ENCODE assay signal across 1 cellular context in the genomic region with DNA sequence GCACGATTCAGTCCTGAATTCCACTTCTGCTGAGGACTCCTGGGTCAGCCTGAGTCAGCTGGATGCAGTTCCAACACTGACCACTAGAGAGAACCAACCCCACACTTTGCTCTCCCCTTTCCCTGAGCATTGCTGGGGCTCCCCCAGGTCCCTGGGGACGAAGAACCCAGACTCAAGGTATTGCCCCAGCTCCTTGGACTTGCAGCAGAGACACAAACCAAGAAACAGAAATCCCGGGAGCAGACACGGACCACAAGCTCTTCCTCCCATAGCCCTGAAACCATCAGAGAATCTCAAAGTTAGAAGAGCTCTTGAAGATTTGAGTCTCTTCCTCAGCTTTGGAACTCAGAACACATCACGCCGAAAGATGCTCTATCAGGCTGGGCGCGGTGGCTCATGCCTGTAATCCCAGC.
TF ChIP-seq lines count a peak whose summit lies in the region.

No MANE protein-coding gene starts in this region.

TF ChIP-seq in K562, 482 proteins besides CTCF, POLR2A, EP300 and RAD21:
- TF ChIP-seq, protein P1, sequence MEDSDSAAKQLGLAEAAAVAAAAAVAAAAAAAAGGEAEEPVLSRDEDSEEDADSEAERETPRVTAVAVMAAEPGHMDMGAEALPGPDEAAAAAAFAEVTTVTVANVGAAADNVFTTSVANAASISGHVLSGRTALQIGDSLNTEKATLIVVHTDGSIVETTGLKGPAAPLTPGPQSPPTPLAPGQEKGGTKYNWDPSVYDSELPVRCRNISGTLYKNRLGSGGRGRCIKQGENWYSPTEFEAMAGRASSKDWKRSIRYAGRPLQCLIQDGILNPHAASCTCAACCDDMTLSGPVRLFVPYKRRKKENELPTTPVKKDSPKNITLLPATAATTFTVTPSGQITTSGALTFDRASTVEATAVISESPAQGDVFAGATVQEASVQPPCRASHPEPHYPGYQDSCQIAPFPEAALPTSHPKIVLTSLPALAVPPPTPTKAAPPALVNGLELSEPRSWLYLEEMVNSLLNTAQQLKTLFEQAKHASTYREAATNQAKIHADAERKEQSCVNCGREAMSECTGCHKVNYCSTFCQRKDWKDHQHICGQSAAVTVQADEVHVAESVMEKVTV (CRISPR knock-in tag; IDR thresholded peaks at IDR 0.05), result peak; percentile 84
- TF ChIP-seq, protein P2, sequence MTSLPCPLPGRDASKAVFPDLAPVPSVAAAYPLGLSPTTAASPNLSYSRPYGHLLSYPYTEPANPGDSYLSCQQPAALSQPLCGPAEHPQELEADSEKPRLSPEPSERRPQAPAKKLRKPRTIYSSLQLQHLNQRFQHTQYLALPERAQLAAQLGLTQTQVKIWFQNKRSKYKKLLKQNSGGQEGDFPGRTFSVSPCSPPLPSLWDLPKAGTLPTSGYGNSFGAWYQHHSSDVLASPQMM (CRISPR knock-in tag; IDR thresholded peaks at IDR 0.05), result no peak
- TF ChIP-seq SRSF1 (IDR thresholded peaks at IDR 0.05; ENCODE audit: low read depth, low read length) (no peak), BMI1 (IDR thresholded peaks at IDR 0.05; ENCODE audit: low read length) (no peak), ARID2 (IDR thresholded peaks at IDR 0.05) (peak; percentile 77), CC2D1A (IDR thresholded peaks at IDR 0.05) (peak; percentile 79), MAFG (tag; conservative IDR thresholded peaks at IDR 0.05) (no peak), E2F3 (CRISPR knock-in tag; IDR thresholded peaks at IDR 0.05) (no peak), CBFB (CRISPR knock-in tag; IDR thresholded peaks at IDR 0.05) (no peak), DACH1 (IDR thresholded peaks at IDR 0.05; ENCODE audit: partially characterized antibody) (peak; percentile 23), STAG1 (CRISPR knock-in tag; IDR thresholded peaks at IDR 0.05; ENCODE audit: borderline replicate concordance) (peak; percentile 91), SRSF3 (IDR thresholded peaks at IDR 0.05; ENCODE audit: insufficient read depth, low read length) (no peak), ZNF124 (CRISPR knock-in tag; IDR thresholded peaks at IDR 0.05) (no peak), PHB (CRISPR knock-in tag; IDR thresholded peaks at IDR 0.05) (no peak), KLF16 (IDR thresholded peaks at IDR 0.05) (peak; percentile 46; the same call in 1 of the 2 replicates), CBX2 (IDR thresholded peaks at IDR 0.05; ENCODE audit: insufficient read depth, low read length, poor library complexity, severe bottlenecking) (no peak), RB1 (IDR thresholded peaks at IDR 0.05; ENCODE audit: low read depth) (peak; percentile 34; the same call in 1 of the 2 replicates), SMC3 (conservative IDR thresholded peaks at IDR 0.05; ENCODE audit: insufficient read depth, low read depth, low read length) (peak; percentile 56; the same call in 1 of the 2 replicates), ZNF316 (IDR thresholded peaks at IDR 0.05) (0 out of 2 replicates have a peak, but pooled peaks have one; percentile 36)
- TF ChIP-seq, protein P3, sequence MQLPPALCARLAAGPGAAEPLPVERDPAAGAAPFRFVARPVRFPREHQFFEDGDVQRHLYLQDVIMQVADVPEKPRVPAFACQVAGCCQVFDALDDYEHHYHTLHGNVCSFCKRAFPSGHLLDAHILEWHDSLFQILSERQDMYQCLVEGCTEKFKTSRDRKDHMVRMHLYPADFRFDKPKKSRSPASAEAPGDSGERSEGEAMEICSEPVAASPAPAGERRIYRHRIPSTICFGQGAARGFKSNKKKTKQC (CRISPR knock-in tag; IDR thresholded peaks at IDR 0.05), result no peak
- TF ChIP-seq, protein P4, sequence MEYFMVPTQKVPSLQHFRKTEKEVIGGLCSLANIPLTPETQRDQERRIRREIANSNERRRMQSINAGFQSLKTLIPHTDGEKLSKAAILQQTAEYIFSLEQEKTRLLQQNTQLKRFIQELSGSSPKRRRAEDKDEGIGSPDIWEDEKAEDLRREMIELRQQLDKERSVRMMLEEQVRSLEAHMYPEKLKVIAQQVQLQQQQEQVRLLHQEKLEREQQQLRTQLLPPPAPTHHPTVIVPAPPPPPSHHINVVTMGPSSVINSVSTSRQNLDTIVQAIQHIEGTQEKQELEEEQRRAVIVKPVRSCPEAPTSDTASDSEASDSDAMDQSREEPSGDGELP (CRISPR knock-in tag; IDR thresholded peaks at IDR 0.05; ENCODE audit: borderline replicate concordance), result peak; percentile 85
- TF ChIP-seq, protein P5, sequence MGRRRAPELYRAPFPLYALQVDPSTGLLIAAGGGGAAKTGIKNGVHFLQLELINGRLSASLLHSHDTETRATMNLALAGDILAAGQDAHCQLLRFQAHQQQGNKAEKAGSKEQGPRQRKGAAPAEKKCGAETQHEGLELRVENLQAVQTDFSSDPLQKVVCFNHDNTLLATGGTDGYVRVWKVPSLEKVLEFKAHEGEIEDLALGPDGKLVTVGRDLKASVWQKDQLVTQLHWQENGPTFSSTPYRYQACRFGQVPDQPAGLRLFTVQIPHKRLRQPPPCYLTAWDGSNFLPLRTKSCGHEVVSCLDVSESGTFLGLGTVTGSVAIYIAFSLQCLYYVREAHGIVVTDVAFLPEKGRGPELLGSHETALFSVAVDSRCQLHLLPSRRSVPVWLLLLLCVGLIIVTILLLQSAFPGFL (CRISPR knock-in tag; IDR thresholded peaks at IDR 0.05), result no peak
TF ChIP-seq in K562: peak in this region for 10.
